ENCODE assay signal across 30 cellular contexts in the genomic region with DNA sequence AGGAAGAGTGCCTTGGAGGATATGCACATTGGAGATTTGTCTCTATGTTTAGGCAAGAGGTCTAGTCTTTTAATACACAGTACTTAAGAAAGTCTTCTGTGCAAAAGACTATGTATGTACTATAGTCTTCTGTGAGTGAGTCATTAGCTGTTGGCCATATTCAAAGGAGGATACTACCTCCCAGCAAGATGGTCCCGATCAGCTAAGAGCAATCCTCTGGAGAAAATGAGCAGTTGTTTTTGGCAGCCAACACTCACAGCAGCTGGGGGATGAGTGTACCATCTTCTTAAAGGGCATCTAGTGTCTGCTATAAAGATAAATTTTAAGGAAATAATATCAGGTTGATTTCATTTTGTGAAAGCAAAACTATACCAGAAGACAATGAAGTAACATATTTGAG.
DNase-seq lines count a peak whose midpoint lies in the region; ATAC-seq and TF ChIP-seq lines count a peak whose summit lies in the region.
"Had no signal": no experiment of that assay in that cellular context is flagged by ENCODE, and none has a peak within 500 bp of the region (broad histone marks: within the 10 kb centered on the region; RNA-seq: fewer than 3 reads in every experiment).

No MANE protein-coding gene starts in this region.

- H4K20me1 ChIP-seq in GM23248 (ENCODE audit: insufficient read depth), result no peaks in the 10 kb centered on the region
- H4K20me1 ChIP-seq in osteoblast (ENCODE audit: insufficient read depth, low read length), result no peaks in the 10 kb centered on the region

- H3K9me3 ChIP-seq in GM23248 (ENCODE audit: low read depth) (no peaks in the 10 kb centered on the region), T-helper 17 cell (ENCODE audit: control insufficient read depth, low read length, poor library complexity, severe bottlenecking) (no peaks in the 10 kb centered on the region), osteoblast (ENCODE audit: low read depth, low read length) (no peaks in the 10 kb centered on the region)
- H3K9me3 ChIP-seq: lower lobe of right lung, SJCRH30, thoracic aorta had no signal

- no peak for TF ChIP-seq CTCF in osteoblast (IDR thresholded peaks at IDR 0.05; ENCODE audit: extremely low read depth, low read depth, low read length)

- ATAC-seq in T-helper 17 cell, result no peak
- ATAC-seq in stimulated activated effector memory CD8-positive, alpha-beta T cell treated with anti-CD3 and anti-CD28 coated beads, Interleukin-12 subunit alpha, Interleukin-12 subunit beta, amount 100 ng/mL, for 72 hours, result no peak
- no peak for ATAC-seq in HG03097 (IDR thresholded peaks at IDR 0.05; ENCODE audit: low FRiP score, unreplicated experiment)
- ATAC-seq in HG02678 (IDR thresholded peaks at IDR 0.05; ENCODE audit: unreplicated experiment), result no peak
- ATAC-seq: activated naive CD4-positive, alpha-beta T cell treated with anti-CD3 and anti-CD28 coated beads, Interleukin-2, amount 50 U/mL, for 72 hours; CD8-positive, alpha-beta T cell; effector memory CD8-positive, alpha-beta T cell; lower lobe of right lung; natural killer cell treated with Interleukin-12 subunit alpha and Interleukin-12 subunit beta and Interleukin-15 and Interleukin-18, amount 100 ng/mL, for 72 hours; stimulated activated naive CD8-positive, alpha-beta T cell treated with anti-CD3 and anti-CD28 coated beads, Interleukin-15, Interleukin-2, amounts not matched to agents 100 U/mL and 50 U/mL, for 24 hours had no signal

- no peak overlapping the region for H2AFZ ChIP-seq in GM23248
- H2AFZ ChIP-seq in osteoblast (ENCODE audit: low read length), result no peak overlapping the region
- H2AFZ ChIP-seq: hepatocyte had no signal

- peaks cover 4% of the 10 kb centered on the region for H3K9me3 Mint-ChIP-seq in stimulated activated effector memory CD8-positive, alpha-beta T cell treated with anti-CD3 and anti-CD28 coated beads, Interleukin-12 subunit alpha, Interleukin-12 subunit beta, amount 100 ng/mL, for 72 hours
- H3K9me3 Mint-ChIP-seq: activated CD4-positive, alpha-beta T cell treated with anti-CD3 and anti-CD28 coated beads, Interleukin-2, amount 10 ng/mL, durations not matched to agents 7 days and 5 days; activated naive CD4-positive, alpha-beta T cell treated with anti-CD3 and anti-CD28 coated beads, Interleukin-2, amount 50 U/mL, for 72 hours had no signal

- no peaks in the 10 kb centered on the region for H3K36me3 Mint-ChIP-seq in T-helper 17 cell (ENCODE audit: low read depth)
- no peaks in the 10 kb centered on the region for H3K36me3 Mint-ChIP-seq in stimulated activated effector memory CD8-positive, alpha-beta T cell treated with anti-CD3 and anti-CD28 coated beads, Interleukin-12 subunit alpha, Interleukin-12 subunit beta, amount 100 ng/mL, for 72 hours
- H3K36me3 Mint-ChIP-seq: activated naive CD4-positive, alpha-beta T cell treated with anti-CD3 and anti-CD28 coated beads, Interleukin-2, amount 50 U/mL, for 72 hours; CD8-positive, alpha-beta T cell; natural killer cell treated with Interleukin-12 subunit alpha and Interleukin-12 subunit beta and Interleukin-15 and Interleukin-18, amount 100 ng/mL, for 72 hours had no signal

- H3F3A ChIP-seq in GM23248 (ENCODE audit: insufficient read depth), result no peaks in the 10 kb centered on the region

- peaks cover 14% of the 10 kb centered on the region; the same call in 1 of the 2 replicates for H3K27me3 ChIP-seq in GM23248 (replicated peaks; ENCODE audit: insufficient read depth)
- H3K27me3 ChIP-seq in osteoblast (ENCODE audit: insufficient read depth, low read length), result no peaks in the 10 kb centered on the region
- H3K27me3 ChIP-seq: cardiac muscle cell, hepatocyte, SJCRH30 had no signal

- WGBS in GM23248 (ENCODE audit: low coverage in 1 of 2, low lambda C conversion rate in 2 of 2, missing lambda C conversion rate in 2 of 2), 2 experiments, result 3 to 10% methylated on average over 1 of the region's 1 CpG

- peak overlapping the region; percentile 39 for H3K27ac Mint-ChIP-seq in T-helper 17 cell
- no peak overlapping the region for H3K27ac Mint-ChIP-seq in stimulated activated effector memory CD8-positive, alpha-beta T cell treated with anti-CD3 and anti-CD28 coated beads, Interleukin-12 subunit alpha, Interleukin-12 subunit beta, amount 100 ng/mL, for 72 hours
- H3K27ac Mint-ChIP-seq: activated naive CD4-positive, alpha-beta T cell treated with anti-CD3 and anti-CD28 coated beads, Interleukin-2, amount 50 U/mL, for 72 hours; CD8-positive, alpha-beta T cell; natural killer cell treated with Interleukin-12 subunit alpha and Interleukin-12 subunit beta and Interleukin-15 and Interleukin-18, amount 100 ng/mL, for 72 hours had no signal

- H3K4me1 Mint-ChIP-seq in T-helper 17 cell, result no peaks in the 10 kb centered on the region
- H3K4me1 Mint-ChIP-seq in stimulated activated effector memory CD8-positive, alpha-beta T cell treated with anti-CD3 and anti-CD28 coated beads, Interleukin-12 subunit alpha, Interleukin-12 subunit beta, amount 100 ng/mL, for 72 hours, result no peaks in the 10 kb centered on the region

- H3K9ac ChIP-seq in GM23248, result no peak overlapping the region

- H3K4me2 ChIP-seq in GM23248 (ENCODE audit: unreplicated experiment) (no peak overlapping the region), osteoblast (ENCODE audit: insufficient read depth, low read length) (no peak overlapping the region)
- H3K4me2 ChIP-seq: hepatocyte had no signal

- no peak overlapping the region for H3K4me3 ChIP-seq in GM23248
- no peak overlapping the region for H3K4me3 ChIP-seq in osteoblast (ENCODE audit: insufficient read depth, low read length)
- H3K4me3 ChIP-seq: cardiac muscle cell, hepatocyte, lower lobe of right lung, SJCRH30, thoracic aorta had no signal

- in situ Hi-C loops in GM23248 (cut with MboI), result no loop called here

- DNase-seq in GM23248, result peak; percentile 1
- no peak for DNase-seq in T-helper 17 cell
- peak; percentile 71 for DNase-seq in fibroblast of gingiva (ENCODE audit: low read depth)
- peak; percentile 11 for DNase-seq in osteoblast (ENCODE audit: insufficient read length, low spot score, missing footprints)
- DNase-seq in stimulated activated effector memory CD8-positive, alpha-beta T cell treated with anti-CD3 and anti-CD28 coated beads, Interleukin-12 subunit alpha, Interleukin-12 subunit beta, amount 100 ng/mL, for 72 hours (ENCODE audit: low spot score in 2 of 2), result no peak
- DNase-seq in cerebellar cortex (ENCODE audit: low spot score), result no peak
- DNase-seq: activated CD4-positive, alpha-beta T cell treated with anti-CD3 and anti-CD28 coated beads, Interleukin-2, amount 10 ng/mL, durations not matched to agents 7 days and 5 days; activated effector memory CD4-positive, alpha-beta T cell treated with Interleukin-2 at 50 U/mL for 16 hours; activated T-cell treated with anti-CD3 and anti-CD28 coated beads, Interleukin-2, amount 50 U/mL, for 1 hour; CD8-positive, alpha-beta T cell; cortex of kidney; DMS 273 treated with DMSO at 0.1 percent for 48 hours; effector memory CD8-positive, alpha-beta T cell; erythroblast; H7; lower lobe of right lung; NCI-H1092; NCI-H1694; NCI-H510A treated with DMSO at 0.1 percent for 48 hours; RPMI8226; stimulated activated CD4-positive, alpha-beta T cell treated with anti-CD3 and anti-CD28 coated beads, Interleukin-1b, Interleukin-23, amount 100 ng/mL, for 48 hours; stimulated activated naive CD8-positive, alpha-beta T cell treated with anti-CD3 and anti-CD28 coated beads, Interleukin-15, Interleukin-2, amounts not matched to agents 100 U/mL and 50 U/mL, for 24 hours had no signal

- H3K27ac ChIP-seq in GM23248 (no peak overlapping the region), osteoblast (ENCODE audit: low read depth, low read length) (no peak overlapping the region)
- H3K27ac ChIP-seq: cardiac muscle cell, hepatocyte, lower lobe of right lung, SJCRH30, thoracic aorta had no signal

- no peaks in the 10 kb centered on the region for H3K9me2 ChIP-seq in GM23248 (ENCODE audit: insufficient read depth)

- H3K4me1 ChIP-seq in GM23248 (ENCODE audit: insufficient read depth) (no peaks in the 10 kb centered on the region), osteoblast (ENCODE audit: insufficient read depth, low read length) (no peaks in the 10 kb centered on the region)
- H3K4me1 ChIP-seq: lower lobe of right lung, SJCRH30 had no signal

- no peaks in the 10 kb centered on the region for H3K27me3 Mint-ChIP-seq in T-helper 17 cell
- H3K27me3 Mint-ChIP-seq: activated CD4-positive, alpha-beta T cell treated with anti-CD3 and anti-CD28 coated beads, Interleukin-2, amount 10 ng/mL, durations not matched to agents 7 days and 5 days; effector memory CD8-positive, alpha-beta T cell; natural killer cell treated with Interleukin-12 subunit alpha and Interleukin-12 subunit beta and Interleukin-15 and Interleukin-18, amount 100 ng/mL, for 72 hours had no signal

- no peak overlapping the region for H3K4me3 Mint-ChIP-seq in T-helper 17 cell
- no peak overlapping the region for H3K4me3 Mint-ChIP-seq in stimulated activated effector memory CD8-positive, alpha-beta T cell treated with anti-CD3 and anti-CD28 coated beads, Interleukin-12 subunit alpha, Interleukin-12 subunit beta, amount 100 ng/mL, for 72 hours
- H3K4me3 Mint-ChIP-seq: activated CD4-positive, alpha-beta T cell treated with anti-CD3 and anti-CD28 coated beads, Interleukin-2, amount 10 ng/mL, durations not matched to agents 7 days and 5 days; CD8-positive, alpha-beta T cell; effector memory CD8-positive, alpha-beta T cell; natural killer cell treated with Interleukin-12 subunit alpha and Interleukin-12 subunit beta and Interleukin-15 and Interleukin-18, amount 100 ng/mL, for 72 hours had no signal

- no peaks in the 10 kb centered on the region for H3K36me3 ChIP-seq in GM23248 (ENCODE audit: low read depth)
- H3K36me3 ChIP-seq in osteoblast (ENCODE audit: insufficient read depth, low read length), result no peaks in the 10 kb centered on the region
- H3K36me3 ChIP-seq: cardiac muscle cell, lower lobe of right lung, SJCRH30, thoracic aorta had no signal

- H3K79me2 ChIP-seq in GM23248 (ENCODE audit: insufficient read depth) (no peaks in the 10 kb centered on the region), osteoblast (ENCODE audit: insufficient read depth, low read length) (no peaks in the 10 kb centered on the region)
- H3K79me2 ChIP-seq: hepatocyte had no signal

Comparison
In these comparisons a context has a peak if more than half of its experiments do, and no peak if none do; other contexts are left out.
1. DNase-seq: peak in GM23248 (single experiment), fibroblast of gingiva (single experiment) and osteoblast (single experiment); none in T-helper 17 cell (0 of 3), stimulated activated effector memory CD8-positive, alpha-beta T cell treated with anti-CD3 and anti-CD28 coated beads, Interleukin-12 subunit alpha, Interleukin-12 subunit beta, amount 100 ng/mL, for 72 hours (0 of 2) and cerebellar cortex (single experiment).